ENCODE assay signal across 8 cellular contexts in the genomic region with DNA sequence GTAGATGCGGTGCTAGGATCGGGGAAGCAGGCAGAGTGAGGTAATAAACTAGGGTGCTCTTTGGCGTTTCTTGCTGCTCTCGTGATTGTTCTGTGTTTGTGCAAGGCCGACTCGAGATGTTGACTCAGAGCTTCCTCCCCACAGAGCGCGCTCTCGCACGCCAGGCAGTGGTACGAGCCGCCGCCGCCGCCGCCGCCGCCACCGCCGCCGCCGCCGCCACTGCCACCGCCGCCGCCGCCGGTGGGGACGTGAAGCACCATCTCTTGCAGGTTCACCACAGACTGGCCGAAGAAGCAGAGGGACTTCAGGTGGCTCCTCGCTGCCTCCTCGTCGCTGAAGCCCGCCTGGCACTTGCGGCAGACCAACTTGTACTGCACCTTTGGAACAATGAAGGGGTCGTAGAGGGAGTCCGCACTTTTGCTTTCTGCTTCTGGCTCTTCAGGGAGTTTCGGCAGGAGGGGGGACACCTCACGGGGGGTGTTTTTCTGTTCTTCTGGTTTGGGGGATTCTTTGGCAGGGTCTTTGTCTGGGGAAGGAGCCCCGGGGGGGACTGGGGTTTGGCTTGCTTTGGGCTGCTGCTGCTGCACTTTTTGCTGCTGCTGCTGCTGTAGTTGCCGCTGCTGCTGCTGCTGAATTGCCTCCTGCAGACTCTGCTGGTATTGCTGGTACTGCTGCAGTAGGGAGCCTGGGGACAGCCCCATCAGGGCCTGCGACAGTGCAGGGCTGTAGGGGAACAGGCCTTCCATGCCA.
DNase-seq lines count a peak whose midpoint lies in the region; ATAC-seq and TF ChIP-seq lines count a peak whose summit lies in the region.

No MANE protein-coding gene starts in this region.

- peaks cover 2 to 8% of the 10 kb centered on the region in 2 experiments; a peak in 2 of 4 replicates for H3K79me1 ChIP-seq in IMR-90 (ENCODE audit: low read depth in 1 of 2, low read length in 2 of 2)

- H4K5ac ChIP-seq in IMR-90 (ENCODE audit: low read depth, low read length): peak overlapping the region; percentile 80

- CTCF ChIA-PET in CD4-positive, alpha-beta T cell (lab: Charles Lee): no interaction called here
- CTCF ChIA-PET in IMR-90 (lab: Yijun Ruan, JAX): interaction anchor here (0.6 kb wide), 1 partner anchor 11 kb away, joined by 3 read pairs; no protein-coding TSS in a partner anchor

- H3K27ac ChIP-seq in CD4-positive, alpha-beta T cell (ENCODE audit: low read depth, low read length): no peak overlapping the region
- H3K27ac ChIP-seq in IMR-90 (ENCODE audit: insufficient read depth, low read length): peak overlapping the region; percentile 85
- H3K27ac ChIP-seq in lower lobe of right lung: peak overlapping the region; percentile 54

- H2AK5ac ChIP-seq in IMR-90 (ENCODE audit: low read depth, low read length): peak overlapping the region; percentile 38; the same call in 1 of the 2 replicates

- peak overlapping the region; percentile 60 for H3K27ac Mint-ChIP-seq in CD4-positive, alpha-beta T cell
- H3K27ac Mint-ChIP-seq in activated CD4-positive, alpha-beta T cell treated with anti-CD3 and anti-CD28 coated beads, Interleukin-2, amount 10 ng/mL, durations not matched to agents 24 days and 14 days: peak overlapping the region; percentile 65

- H2BK20ac ChIP-seq in IMR-90 (ENCODE audit: low read depth, low read length): peak overlapping the region; percentile 67

- H2AFZ ChIP-seq in IMR-90 (replicated peaks; ENCODE audit: low read length, poor library complexity): peak overlapping the region; percentile 92

- H3K36me3 ChIP-seq in IMR-90 (ENCODE audit: control insufficient read depth, insufficient read depth, low read length) (peaks cover 13% of the 10 kb centered on the region; the same call in 1 of the 2 replicates), lower lobe of right lung (no peaks in the 10 kb centered on the region)

- peaks cover 16% of the 10 kb centered on the region for H3K27me3 ChIP-seq in CD4-positive, alpha-beta T cell (ENCODE audit: control insufficient read depth, insufficient read depth, low read length)
- H3K27me3 ChIP-seq in IMR-90 (ENCODE audit: control insufficient read depth, insufficient read depth, low read length) (no peaks in the 10 kb centered on the region), lower lobe of right lung (ENCODE audit: low read depth) (no peaks in the 10 kb centered on the region)

- peak overlapping the region; percentile 87 for H3K14ac ChIP-seq in IMR-90 (replicated peaks; ENCODE audit: low read depth, low read length)

- no peak overlapping the region; the same call in 2 of the 3 replicates for H2BK15ac ChIP-seq in IMR-90 (ENCODE audit: low read depth, low read length)

- H3K9me3 Mint-ChIP-seq in CD4-positive, alpha-beta T cell: no peaks in the 10 kb centered on the region
- no peaks in the 10 kb centered on the region for H3K9me3 Mint-ChIP-seq in activated CD4-positive, alpha-beta T cell treated with anti-CD3 and anti-CD28 coated beads, Interleukin-2, amount 10 ng/mL, durations not matched to agents 24 days and 14 days

- H4K20me1 ChIP-seq in IMR-90 (ENCODE audit: insufficient read depth, low read length): no peaks in the 10 kb centered on the region

- dilution Hi-C loops in IMR-90 (cut with HindIII; ENCODE audit: low sequenced_read_pairs, unreplicated experiment): no loop called here

- peak overlapping the region; percentile 70 for H2BK5ac ChIP-seq in IMR-90 (ENCODE audit: low read depth, low read length, poor library complexity, severe bottlenecking)

- TF ChIP-seq POLR2A in IMR-90 (IDR thresholded peaks at IDR 0.05; ENCODE audit: low read depth, low read length): no peak

- in situ Hi-C loops in IMR-90 (cut with MboI; ENCODE audit: low sequenced_read_pairs): no loop called here

- peak; percentile 91 for ATAC-seq in CD4-positive, alpha-beta T cell (ENCODE audit: poor library complexity)
- ATAC-seq in GM21515 (IDR thresholded peaks at IDR 0.05; ENCODE audit: unreplicated experiment) (peak; percentile 92), IMR-90 (ENCODE audit: low read depth) (peak; percentile 87), lower lobe of right lung (peak; percentile 91 to 93)

- H3K4me3 Mint-ChIP-seq in CD4-positive, alpha-beta T cell: peak overlapping the region; percentile 86
- H3K4me3 Mint-ChIP-seq in activated CD4-positive, alpha-beta T cell treated with anti-CD3 and anti-CD28 coated beads, Interleukin-2, amount 10 ng/mL, durations not matched to agents 24 days and 14 days: peak overlapping the region; percentile 80

- H4K8ac ChIP-seq in IMR-90 (ENCODE audit: low read depth in 2 of 2, low read length in 2 of 2): peak overlapping the region in 1 of 2 experiments; percentile 95; a peak in 2 of 4 replicates

- H3K18ac ChIP-seq in IMR-90 (ENCODE audit: low read depth, low read length): peak overlapping the region; percentile 87; the same call in 1 of the 2 replicates

- peak overlapping the region; percentile 85 for H3K9ac ChIP-seq in IMR-90 (ENCODE audit: low read depth, low read length)

- no TSS peak for BruUV-seq in IMR-90 (replicated peaks; lab: Mats Ljungman, UMichigan)

- WGBS in IMR-90 (ENCODE audit: extremely low coverage in 2 of 2, insufficient read length in 1 of 2), 2 experiments: 3% methylated on average over 21 of the region's 42 CpGs; no CpG with 5 or more reads in 1 of the 2 experiments

- peak overlapping the region; percentile 84 for H4K91ac ChIP-seq in IMR-90 (ENCODE audit: insufficient read depth, low read depth, low read length)

- H3K23ac ChIP-seq in IMR-90 (ENCODE audit: low read depth, low read length): peak overlapping the region; percentile 95

- peaks cover 13% of the 10 kb centered on the region for H3K4me1 Mint-ChIP-seq in CD4-positive, alpha-beta T cell (ENCODE audit: low read depth)
- peaks cover 18% of the 10 kb centered on the region for H3K4me1 Mint-ChIP-seq in activated CD4-positive, alpha-beta T cell treated with anti-CD3 and anti-CD28 coated beads, Interleukin-2, amount 10 ng/mL, durations not matched to agents 24 days and 14 days

- H3K4me2 ChIP-seq in IMR-90 (ENCODE audit: low read depth, low read length): peak overlapping the region; percentile 95

- H3K4me3 ChIP-seq in IMR-90 (ENCODE audit: insufficient read depth, low read depth, low read length): peak overlapping the region; percentile 76
- peak overlapping the region; percentile 47 for H3K4me3 ChIP-seq in lower lobe of right lung

- H3K9me1 ChIP-seq in IMR-90 (ENCODE audit: insufficient read depth, low read length): peaks cover 4% of the 10 kb centered on the region

- no peaks in the 10 kb centered on the region for H3K36me3 Mint-ChIP-seq in CD4-positive, alpha-beta T cell (ENCODE audit: low read depth)
- H3K36me3 Mint-ChIP-seq in activated CD4-positive, alpha-beta T cell treated with anti-CD3 and anti-CD28 coated beads, Interleukin-2, amount 10 ng/mL, durations not matched to agents 24 days and 14 days (ENCODE audit: low read depth): no peaks in the 10 kb centered on the region

- DNase-seq in CD4-positive, alpha-beta T cell: peak; percentile 37 to 63 (median 49)
- DNase-seq in IMR-90: peak; percentile 94
- peak; percentile 90 for DNase-seq in activated CD4-positive, alpha-beta T cell treated with anti-CD3 and anti-CD28 coated beads, Interleukin-2, amount 10 ng/mL, durations not matched to agents 24 days and 14 days
- peak; percentile 77 for DNase-seq in dermis blood vessel endothelial cell
- DNase-seq in lower lobe of right lung: peak; percentile 81
- DNase-seq in stimulated activated CD4-positive, alpha-beta T cell treated with anti-CD3 and anti-CD28 coated beads, TNF-alpha, amount 100 ng/mL, for 24 hours (ENCODE audit: low read depth in 3 of 3): peak; percentile 39 to 63 (median 46)
- no peak for DNase-seq in HT-29 (ENCODE audit: low spot score)

- peaks cover 53% of the 10 kb centered on the region for H3K27me3 Mint-ChIP-seq in CD4-positive, alpha-beta T cell
- peaks cover 36% of the 10 kb centered on the region for H3K27me3 Mint-ChIP-seq in activated CD4-positive, alpha-beta T cell treated with anti-CD3 and anti-CD28 coated beads, Interleukin-2, amount 10 ng/mL, durations not matched to agents 24 days and 14 days

- peak overlapping the region; percentile 75 for H3K56ac ChIP-seq in IMR-90 (ENCODE audit: extremely low read depth, insufficient read depth, low read length)

- intact Hi-C loops in CD4-positive, alpha-beta T cell (cut with DNase I, micrococcal nuclease): loop anchor here in 1 of 2 experiments (10.0 kb wide), 1 partner anchor 123 kb away; no protein-coding TSS in a partner anchor
- intact Hi-C loops in IMR-90 (cut with micrococcal nuclease) (loop anchor here (2.0 to 10.0 kb wide), 4 partner anchors 271 to 1507 kb away; a partner anchor contains a TSS), lower lobe of right lung (cut with DNase I) (no loop called here)
- intact Hi-C loops in activated CD4-positive, alpha-beta T cell treated with anti-CD3 and anti-CD28 coated beads, Interleukin-2, amount 10 ng/mL, durations not matched to agents 24 days and 14 days (cut with micrococcal nuclease): loop anchor here (5.0 kb wide), 2 partner anchors 125 to 310 kb away; no protein-coding TSS in a partner anchor

- H2AK9ac ChIP-seq in IMR-90 (replicated peaks; ENCODE audit: low read depth, low read length, poor library complexity): peak overlapping the region; percentile 67

- H3K4me1 ChIP-seq in IMR-90 (ENCODE audit: control insufficient read depth, insufficient read depth, low read length) (peaks cover 7% of the 10 kb centered on the region), lower lobe of right lung (peaks cover 5% of the 10 kb centered on the region)

- POLR2A ChIA-PET in CD4-positive, alpha-beta T cell (lab: Charles Lee): no interaction called here
- POLR2A ChIA-PET in IMR-90 (lab: Charles Lee; ENCODE audit: unreplicated experiment): no interaction called here

- no peaks in the 10 kb centered on the region for H3K9me3 ChIP-seq in CD4-positive, alpha-beta T cell (ENCODE audit: control insufficient read depth, low read length)
- no peaks in the 10 kb centered on the region for H3K9me3 ChIP-seq in IMR-90 (ENCODE audit: control insufficient read depth, insufficient read depth, low read length)
- H3K9me3 ChIP-seq in lower lobe of right lung: no peaks in the 10 kb centered on the region

- no peak for TF ChIP-seq CTCF in CD4-positive, alpha-beta T cell (IDR thresholded peaks at IDR 0.05)
- TF ChIP-seq CTCF in IMR-90 (conservative IDR thresholded peaks at IDR 0.05; ENCODE audit: low read depth, low read length): no peak
- no peak for TF ChIP-seq CTCF in lower lobe of right lung (IDR thresholded peaks at IDR 0.05)

- no peak for TF ChIP-seq RAD21 in IMR-90 (IDR thresholded peaks at IDR 0.05; ENCODE audit: low read length)

- peak overlapping the region; percentile 89 for H2BK120ac ChIP-seq in IMR-90 (ENCODE audit: low read depth, low read length)

- peak overlapping the region; percentile 94 for H3K4ac ChIP-seq in IMR-90 (ENCODE audit: low read depth, low read length)

TF ChIP-seq in IMR-90, 13 proteins besides CTCF, POLR2A, EP300 and RAD21:
- TF ChIP-seq FOS (IDR thresholded peaks at IDR 0.05; ENCODE audit: low read depth, low read length) (peak; percentile 59), NFE2L2 (IDR thresholded peaks at IDR 0.05; ENCODE audit: low read depth, low read length) (no peak), BHLHE40 (IDR thresholded peaks at IDR 0.05; ENCODE audit: low read depth, low read length) (peak; percentile 90), RCOR1 (IDR thresholded peaks at IDR 0.05; ENCODE audit: insufficient replicate concordance, low read length) (no peak), CEBPB (IDR thresholded peaks at IDR 0.05; ENCODE audit: low read depth, low read length) (peak; percentile 87)
